ENCODE assay signal across 2 cellular contexts in genomic region chr7:12722136-12722535, GRCh38.
A peak's percentile ranks its signal among the peaks of the same experiment; 100 is the strongest.
TF ChIP-seq lines count a peak whose summit lies in the region.

No MANE protein-coding gene starts in this region.

TF ChIP-seq in GM23338, 12 proteins besides CTCF, POLR2A, EP300 and RAD21:
- TF ChIP-seq ZNF462 (CRISPR knock-in tag; IDR thresholded peaks at IDR 0.05) = no peak

TF ChIP-seq in K562, 482 proteins besides CTCF, POLR2A, EP300 and RAD21:
- TF ChIP-seq XRCC3 (IDR thresholded peaks at IDR 0.05) (peak; percentile 56; the same call in 1 of the 2 replicates), MAFG (tag; conservative IDR thresholded peaks at IDR 0.05) (no peak), ZNF24 (IDR thresholded peaks at IDR 0.05) (0 out of 2 replicates have a peak, but pooled peaks have one; percentile 13), ZNF316 (IDR thresholded peaks at IDR 0.05) (no peak), KLF6 (CRISPR knock-in tag; IDR thresholded peaks at IDR 0.05; ENCODE audit: borderline replicate concordance) (no peak), POLR2B (IDR thresholded peaks at IDR 0.05; ENCODE audit: low read depth, partially characterized antibody) (peak; percentile 0), ZNF436 (CRISPR knock-in tag; IDR thresholded peaks at IDR 0.05) (0 out of 2 replicates have a peak, but pooled peaks have one; percentile 7), ZNF134 (CRISPR knock-in tag; conservative IDR thresholded peaks at IDR 0.05) (no peak), ARID3B (CRISPR knock-in tag; IDR thresholded peaks at IDR 0.05; ENCODE audit: borderline replicate concordance) (no peak), MNT (conservative IDR thresholded peaks at IDR 0.05) (0 out of 4 replicates have a peak, but pooled peaks of 1 of the 2 experiments have one; percentile 33), CEBPB (tag; IDR thresholded peaks at IDR 0.05) (peak; percentile 18; the same call in 1 of the 2 replicates), ATF4 (CRISPR knock-in tag; IDR thresholded peaks at IDR 0.05) (0 out of 2 replicates have a peak, but pooled peaks have one; percentile 33), DMBX1 (CRISPR knock-in tag; IDR thresholded peaks at IDR 0.05; ENCODE audit: borderline replicate concordance) (peak; percentile 32; the same call in 1 of the 2 replicates), MEIS2 (IDR thresholded peaks at IDR 0.05; ENCODE audit: partially characterized antibody) (peak; percentile 12), HDGF (IDR thresholded peaks at IDR 0.05) (0 out of 2 replicates have a peak, but pooled peaks have one; percentile 69), GABPA (tag; conservative IDR thresholded peaks at IDR 0.05; ENCODE audit: low read depth) (0 out of 2 replicates have a peak, but pooled peaks have one; percentile 4), ZNF644 (tag; IDR thresholded peaks at IDR 0.05; ENCODE audit: low read depth) (0 out of 2 replicates have a peak, but pooled peaks have one; percentile 3), PTBP1 (IDR thresholded peaks at IDR 0.05; ENCODE audit: low read depth, low read length) (no peak), RREB1 (CRISPR knock-in tag; IDR thresholded peaks at IDR 0.05) (no peak), ZNF740 (CRISPR knock-in tag; IDR thresholded peaks at IDR 0.05) (no peak), ZNF740 (tag; IDR thresholded peaks at IDR 0.05) (peak in 1 of 2 experiments; percentile 7; a peak in 1 of 4 replicates), MLLT1 (IDR thresholded peaks at IDR 0.05) (peak; percentile 44 to 67; a peak in 3 of 4 replicates)
